21 cellular contexts compared by ENCODE assay signal in genomic region chr5:43889238-43889637, GRCh38.
A peak's percentile ranks its signal among the peaks of the same experiment; 100 is the strongest.
DNase-seq lines count a peak whose midpoint lies in the region; ATAC-seq and TF ChIP-seq lines count a peak whose summit lies in the region.
"Had no signal": no experiment of that assay in that cellular context is flagged by ENCODE, and none has a peak within 500 bp of the region (broad histone marks: within the 10 kb centered on the region; RNA-seq: fewer than 3 reads in every experiment).

No MANE protein-coding gene starts in this region.

- H3K27me3 Mint-ChIP-seq in progenitor cell of endocrine pancreas, result no peaks in the 10 kb centered on the region
- H3K27me3 Mint-ChIP-seq in activated CD8-positive, alpha-beta T cell treated with anti-CD3 and anti-CD28 coated beads for 36 hours, result no peaks in the 10 kb centered on the region
- H3K27me3 Mint-ChIP-seq: B cell had no signal

- 0% methylated on average over 1 of the region's 1 CpG for WGBS in SK-N-SH (ENCODE audit: low lambda C conversion rate)

- no peaks in the 10 kb centered on the region for H3K36me3 Mint-ChIP-seq in progenitor cell of endocrine pancreas (ENCODE audit: insufficient read depth)
- H3K36me3 Mint-ChIP-seq in activated CD8-positive, alpha-beta T cell treated with anti-CD3 and anti-CD28 coated beads for 36 hours (ENCODE audit: low read depth), result no peaks in the 10 kb centered on the region
- H3K36me3 Mint-ChIP-seq: CD14-positive monocyte had no signal

- TF ChIP-seq CTCF in SK-N-SH (IDR thresholded peaks at IDR 0.05) (no peak), foreskin fibroblast (IDR thresholded peaks at IDR 0.05; ENCODE audit: low read depth, low read length) (no peak), progenitor cell of endocrine pancreas (IDR thresholded peaks at IDR 0.05; ENCODE audit: unreplicated experiment) (no peak), MM.1S (IDR thresholded peaks at IDR 0.05; ENCODE audit: low read length) (no peak)
- no peak for TF ChIP-seq CTCF in activated CD8-positive, alpha-beta T cell treated with anti-CD3 and anti-CD28 coated beads for 36 hours (IDR thresholded peaks at IDR 0.05)

- H3K9ac ChIP-seq in SK-N-SH (no peak overlapping the region), MM.1S (ENCODE audit: low read length) (no peak overlapping the region)

- peaks cover 25% of the 10 kb centered on the region for H3K4me1 Mint-ChIP-seq in progenitor cell of endocrine pancreas (ENCODE audit: low read depth)
- no peaks in the 10 kb centered on the region for H3K4me1 Mint-ChIP-seq in activated CD8-positive, alpha-beta T cell treated with anti-CD3 and anti-CD28 coated beads for 36 hours (ENCODE audit: low read depth)
- H3K4me1 Mint-ChIP-seq: B cell, CD14-positive monocyte had no signal

- H3K9me2 ChIP-seq in SK-N-SH (no peaks in the 10 kb centered on the region), MM.1S (replicated peaks; ENCODE audit: insufficient read depth, low read length) (no peaks in the 10 kb centered on the region)

- no peaks in the 10 kb centered on the region for H3K36me3 ChIP-seq in SK-N-SH (replicated peaks in 1 of 2; ENCODE audit: control insufficient read depth in 1 of 2, insufficient read depth in 2 of 2, low read length in 1 of 2)
- H3K36me3 ChIP-seq in MM.1S (replicated peaks; ENCODE audit: insufficient read depth, low read length), result no peaks in the 10 kb centered on the region
- H3K36me3 ChIP-seq: Peyer's patch, SJSA1 had no signal

- TF ChIP-seq RAD21 in SK-N-SH (IDR thresholded peaks at IDR 0.05; ENCODE audit: low read length), result no peak

- no peak overlapping the region for H3K4me3 Mint-ChIP-seq in progenitor cell of endocrine pancreas (ENCODE audit: low read depth)
- no peak overlapping the region for H3K4me3 Mint-ChIP-seq in activated CD8-positive, alpha-beta T cell treated with anti-CD3 and anti-CD28 coated beads for 36 hours
- H3K4me3 Mint-ChIP-seq: B cell, CD14-positive monocyte had no signal

- POLR2A ChIA-PET in SK-N-SH (lab: Yijun Ruan, JAX), result no interaction called here
- POLR2A ChIA-PET in activated CD8-positive, alpha-beta T cell treated with anti-CD3 and anti-CD28 coated beads for 36 hours (lab: Charles Lee), result no interaction called here

- no peaks in the 10 kb centered on the region for H3F3A ChIP-seq in SK-N-SH (replicated peaks; ENCODE audit: insufficient read depth)
- H3F3A ChIP-seq in MM.1S (ENCODE audit: insufficient read depth, low read length), result no peaks in the 10 kb centered on the region

- no peaks in the 10 kb centered on the region for H4K20me1 ChIP-seq in SK-N-SH (ENCODE audit: insufficient read depth)
- H4K20me1 ChIP-seq in MM.1S (ENCODE audit: insufficient read depth, low read length), result no peaks in the 10 kb centered on the region

- 0 out of 3 replicates have a peak, but pooled peaks have one; percentile 26 for ATAC-seq in SK-N-SH treated with all-trans-retinoic acid at 6 μM for 48 hours
- ATAC-seq in activated CD8-positive, alpha-beta T cell treated with anti-CD3 and anti-CD28 coated beads for 36 hours, result no peak
- ATAC-seq: HCT116 had no signal

- DNase-seq in SK-N-SH (no peak), amniotic epithelial cell (ENCODE audit: low read depth) (peak; percentile 93), foreskin fibroblast (peak; percentile 10 to 35), progenitor cell of endocrine pancreas (ENCODE audit: low spot score, unreplicated experiment) (no peak), MM.1S (no peak), GM03348 (ENCODE audit: low spot score) (no peak)
- no peak for DNase-seq in activated CD8-positive, alpha-beta T cell treated with anti-CD3 and anti-CD28 coated beads for 36 hours
- DNase-seq: GOT3, Karpas-422, NCI-H1694, NCI-H2081, NCI-H2171 treated with DMSO at 0.1 percent for 48 hours, NCI-H524 treated with DMSO at 0.1 percent for 48 hours, NCI-H82, Peyer's patch had no signal

- no peak for TF ChIP-seq EP300 in SK-N-SH (IDR thresholded peaks at IDR 0.05; ENCODE audit: borderline replicate concordance in 1 of 2, low read depth in 1 of 2, low read length in 1 of 2)

- H3K4me3 ChIP-seq in SK-N-SH (ENCODE audit: low read depth in 2 of 2, low read length in 1 of 2), result no peak overlapping the region
- H3K4me3 ChIP-seq in foreskin fibroblast (ENCODE audit: low read depth in 1 of 2, low read length in 2 of 2), result no peak overlapping the region
- no peak overlapping the region for H3K4me3 ChIP-seq in MM.1S (ENCODE audit: low read length)
- H3K4me3 ChIP-seq: Peyer's patch, SJSA1 had no signal

- H3K4me2 ChIP-seq in SK-N-SH, result no peak overlapping the region
- no peak overlapping the region for H3K4me2 ChIP-seq in MM.1S (ENCODE audit: low read depth, low read length)

- H3K9me3 Mint-ChIP-seq in progenitor cell of endocrine pancreas (ENCODE audit: low read depth), result no peaks in the 10 kb centered on the region
- H3K9me3 Mint-ChIP-seq in activated CD8-positive, alpha-beta T cell treated with anti-CD3 and anti-CD28 coated beads for 36 hours, result no peaks in the 10 kb centered on the region

- H3K4me1 ChIP-seq in SK-N-SH (ENCODE audit: control insufficient read depth in 1 of 2, insufficient read depth in 2 of 2, low read depth in 1 of 2, low read length in 1 of 2), result no peaks in the 10 kb centered on the region
- H3K4me1 ChIP-seq in MM.1S (ENCODE audit: low read length), result no peaks in the 10 kb centered on the region
- H3K4me1 ChIP-seq: Peyer's patch, SJSA1 had no signal

- no peak overlapping the region for H3K27ac ChIP-seq in SK-N-SH (ENCODE audit: low read depth in 2 of 2, low read length in 1 of 2)
- H3K27ac ChIP-seq in MM.1S (ENCODE audit: low read length), result no peak overlapping the region
- H3K27ac ChIP-seq: 22Rv1, Peyer's patch, SJSA1 had no signal

- intact Hi-C loops in activated CD8-positive, alpha-beta T cell treated with anti-CD3 and anti-CD28 coated beads for 36 hours (cut with micrococcal nuclease), result no loop called here

- CTCF ChIA-PET in SK-N-SH (lab: Yijun Ruan, JAX), result interaction anchor here (0.6 kb wide), 1 partner anchor 496 kb away, joined by 3 read pairs; no protein-coding TSS in a partner anchor
- CTCF ChIA-PET in activated CD8-positive, alpha-beta T cell treated with anti-CD3 and anti-CD28 coated beads for 36 hours (lab: Charles Lee), result no interaction called here

- H3K79me2 ChIP-seq in SK-N-SH (ENCODE audit: insufficient read depth) (no peaks in the 10 kb centered on the region), MM.1S (ENCODE audit: low read length) (no peaks in the 10 kb centered on the region)

- H2AFZ ChIP-seq in SK-N-SH (ENCODE audit: low read depth) (no peak overlapping the region), MM.1S (ENCODE audit: low read length) (no peak overlapping the region)

- H3K9me3 ChIP-seq in SK-N-SH (no peaks in the 10 kb centered on the region), MM.1S (replicated peaks; ENCODE audit: insufficient read depth, low read length) (no peaks in the 10 kb centered on the region)
- H3K9me3 ChIP-seq: Peyer's patch, SJSA1 had no signal

- H3K27ac Mint-ChIP-seq in progenitor cell of endocrine pancreas, result peak overlapping the region; percentile 5
- no peak overlapping the region for H3K27ac Mint-ChIP-seq in activated CD8-positive, alpha-beta T cell treated with anti-CD3 and anti-CD28 coated beads for 36 hours
- H3K27ac Mint-ChIP-seq: B cell had no signal

- H3K27me3 ChIP-seq in SK-N-SH (ENCODE audit: insufficient read depth) (no peaks in the 10 kb centered on the region), MM.1S (replicated peaks; ENCODE audit: insufficient read depth, low read length) (no peaks in the 10 kb centered on the region)
- H3K27me3 ChIP-seq: Peyer's patch, SJSA1 had no signal

TF ChIP-seq in SK-N-SH treated with all-trans-retinoic acid at 6 μM for 48 hours, 23 proteins besides CTCF, POLR2A, EP300 and RAD21:
- no peak for TF ChIP-seq TCF4 (CRISPR knock-in tag; IDR thresholded peaks at IDR 0.05; ENCODE audit: borderline replicate concordance)

TF ChIP-seq in SK-N-SH, 30 proteins besides CTCF, POLR2A, EP300 and RAD21 (continues in another document):
- TF ChIP-seq MXI1 (IDR thresholded peaks at IDR 0.05; ENCODE audit: low read depth, low read length) (no peak), GABPA (IDR thresholded peaks at IDR 0.05; ENCODE audit: low read depth) (no peak), JUND (IDR thresholded peaks at IDR 0.05) (no peak), NRF1 (IDR thresholded peaks at IDR 0.05; ENCODE audit: low read depth, low read length) (no peak), EZH2phosphoT487 (IDR thresholded peaks at IDR 0.05; ENCODE audit: borderline replicate concordance, low read depth) (no peak), RXRA (IDR thresholded peaks at IDR 0.05; ENCODE audit: borderline replicate concordance, low read depth) (no peak), FOSL2 (IDR thresholded peaks at IDR 0.05; ENCODE audit: borderline replicate concordance, low read depth) (no peak), MEF2A (IDR thresholded peaks at IDR 0.05; ENCODE audit: borderline replicate concordance, low read depth) (no peak), USF2 (IDR thresholded peaks at IDR 0.05; ENCODE audit: borderline replicate concordance, low read depth, low read length) (no peak), TAF1 (IDR thresholded peaks at IDR 0.05; ENCODE audit: borderline replicate concordance, low read depth, low read length) (no peak), ELF1 (IDR thresholded peaks at IDR 0.05) (no peak), MAX (IDR thresholded peaks at IDR 0.05; ENCODE audit: low read depth) (no peak), RFX5 (IDR thresholded peaks at IDR 0.05; ENCODE audit: low read length) (no peak), NFIC (IDR thresholded peaks at IDR 0.05; ENCODE audit: borderline replicate concordance) (no peak)

Comparison
In these comparisons a context has a peak if more than half of its experiments do, and no peak if none do; other contexts are left out.
1. DNase-seq: peak in amniotic epithelial cell (single experiment) and foreskin fibroblast (2 of 2); none in SK-N-SH (single experiment), progenitor cell of endocrine pancreas (single experiment), MM.1S (single experiment), GM03348 (single experiment) and activated CD8-positive, alpha-beta T cell treated with anti-CD3 and anti-CD28 coated beads for 36 hours (single experiment).